In the genomic region with DNA sequence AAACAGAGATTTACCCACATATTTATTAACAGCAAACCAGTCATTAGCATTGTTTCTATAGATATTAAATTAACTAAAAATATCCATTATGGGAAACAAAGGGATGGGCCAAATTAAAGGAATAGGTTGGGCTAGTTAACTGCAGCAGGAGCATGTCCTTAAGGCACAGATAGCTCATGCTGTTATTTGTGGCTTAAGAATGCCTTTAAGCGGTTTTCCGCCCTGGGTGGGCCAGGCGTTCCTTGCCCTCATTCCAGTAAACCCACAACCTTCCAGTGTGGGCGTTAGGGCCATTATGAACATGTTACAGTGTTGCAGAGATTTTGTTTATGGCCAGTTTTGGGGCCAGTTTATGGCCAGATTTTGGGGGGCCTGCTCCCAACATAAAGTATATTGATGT, we compare ENCODE assay signal across 7 cellular contexts. TPM values are rescaled to one million over a fixed set of nuclear protein-coding genes. Genes with fewer than 3 reads are reported as not detected.
"Had no signal": no experiment of that assay in that cellular context is flagged by ENCODE, and none has a peak within 500 bp of the region (broad histone marks: within the 10 kb centered on the region; RNA-seq: fewer than 3 reads in every experiment).

No MANE protein-coding gene starts in this region.

RNA-seq across cellular contexts. Expression of a gene that starts 51.1 kb away (rescaled TPM):
- total RNA-seq: mesenteric fat pad; mononuclear cell; myocyte; naive thymus-derived CD4-positive, alpha-beta T cell had no signal
- polyA plus RNA-seq: hepatocyte; immature natural killer cell; liver; naive thymus-derived CD4-positive, alpha-beta T cell had no signal
